ENCODE assay signal across 8 cellular contexts in the genomic region with DNA sequence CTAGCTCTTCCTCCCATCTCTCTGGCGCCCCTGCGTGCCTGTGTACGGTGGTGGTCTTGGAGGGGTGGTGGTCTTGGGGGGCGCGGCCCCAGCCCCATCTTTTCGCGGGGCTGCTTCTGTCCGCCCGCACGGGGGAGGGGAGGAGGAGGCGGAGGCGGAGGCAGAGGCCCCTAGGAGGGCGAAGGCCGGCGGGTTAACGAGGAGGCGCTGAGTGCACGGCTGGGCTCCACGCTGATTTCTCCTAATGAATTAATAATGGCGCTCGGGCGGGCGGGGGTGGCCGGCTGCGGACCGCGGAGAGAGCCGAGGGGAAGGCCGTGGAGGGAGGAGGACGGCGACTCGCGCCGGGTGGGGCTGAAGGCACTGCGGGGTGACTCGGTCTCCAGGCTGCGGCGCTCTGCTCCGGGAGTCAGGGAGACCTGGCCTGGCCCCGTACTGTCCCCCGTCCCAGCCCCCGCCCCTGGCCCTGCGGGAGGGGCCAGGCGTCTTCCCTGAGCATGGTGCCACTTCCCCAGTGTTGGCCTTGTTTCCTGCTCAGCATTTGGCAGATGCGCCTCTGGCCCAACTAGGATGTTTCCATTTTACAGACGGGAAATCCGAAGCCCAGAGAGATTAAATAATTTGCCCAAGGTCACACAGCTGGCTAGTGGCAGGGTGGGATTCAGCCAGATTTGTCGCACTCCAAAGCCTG. TPM values are rescaled to one million over a fixed set of nuclear protein-coding genes. Genes with fewer than 3 reads are reported as not detected.
DNase-seq lines count a peak whose midpoint lies in the region; ATAC-seq and TF ChIP-seq lines count a peak whose summit lies in the region.

No MANE protein-coding gene starts in this region.

- DNase-seq in AG04449 (ENCODE audit: low read depth, low spot score) (no peak), GM13976 (ENCODE audit: low spot score) (no peak), left ventricle myocardium superior (peak; percentile 61), H4 (ENCODE audit: low spot score) (no peak), activated gamma-delta T cell treated with Interleukin-2 at 50 U/mL for 16 hours (no peak)
- no peak for DNase-seq in activated T-helper 2 cell treated with anti-CD3 and anti-CD28 coated beads, Interferon-gamma antibody, Interleukin-2, Interleukin-4, amounts not matched to agents 10 μg/mL and 5 μg/mL and 100 μg/mL, durations not matched to agents 14 hours and 24 hours and 36 hours (ENCODE audit: low spot score)

- H3K4me3 ChIP-seq in AG04449 (ENCODE audit: low read depth, low read length) (peak overlapping the region; percentile 59), rectal smooth muscle tissue (ENCODE audit: low read length) (peak overlapping the region; percentile 64)

- peak; percentile 69 for ATAC-seq in left ventricle myocardium superior
- no peak for ATAC-seq in HG03442 (IDR thresholded peaks at IDR 0.05; ENCODE audit: unreplicated experiment)

- H3K27me3 Mint-ChIP-seq in activated T-helper 2 cell treated with anti-CD3 and anti-CD28 coated beads, Interferon-gamma antibody, Interleukin-2, Interleukin-4, amounts not matched to agents 10 μg/mL and 5 μg/mL and 100 μg/mL, durations not matched to agents 14 hours and 24 hours and 36 hours (ENCODE audit: low read depth) = peaks cover 41% of the 10 kb centered on the region

- no peaks in the 10 kb centered on the region for H3K9me3 Mint-ChIP-seq in activated T-helper 2 cell treated with anti-CD3 and anti-CD28 coated beads, Interferon-gamma antibody, Interleukin-2, Interleukin-4, amounts not matched to agents 10 μg/mL and 5 μg/mL and 100 μg/mL, durations not matched to agents 14 hours and 24 hours and 36 hours

- peaks cover 10% of the 10 kb centered on the region for H3K4me1 Mint-ChIP-seq in activated T-helper 2 cell treated with anti-CD3 and anti-CD28 coated beads, Interferon-gamma antibody, Interleukin-2, Interleukin-4, amounts not matched to agents 10 μg/mL and 5 μg/mL and 100 μg/mL, durations not matched to agents 14 hours and 24 hours and 36 hours (ENCODE audit: low read depth)

- intact Hi-C loops in activated T-helper 2 cell treated with anti-CD3 and anti-CD28 coated beads, Interferon-gamma antibody, Interleukin-2, Interleukin-4, amounts not matched to agents 10 μg/mL and 5 μg/mL and 100 μg/mL, durations not matched to agents 14 hours and 24 hours and 36 hours (cut with micrococcal nuclease) = loop anchor here (10.0 kb wide), 1 partner anchor 296 kb away; a partner anchor contains a TSS
- intact Hi-C loops in left ventricle myocardium superior (cut with micrococcal nuclease) = no loop called here

- TF ChIP-seq CTCF in AG04449 (IDR thresholded peaks at IDR 0.05; ENCODE audit: insufficient read depth, low read length, missing control alignments) (no peak), GM13976 (IDR thresholded peaks at IDR 0.05; ENCODE audit: borderline replicate concordance, control extremely low read depth, extremely low read depth, insufficient read depth, missing control alignments) (peak; percentile 9)

- no peak overlapping the region for H3K9ac ChIP-seq in rectal smooth muscle tissue (ENCODE audit: low read length)

- no peaks in the 10 kb centered on the region for H3K36me3 ChIP-seq in rectal smooth muscle tissue (ENCODE audit: control insufficient read depth, insufficient read depth, low read length)

- POLR2A ChIA-PET in AG04449 (lab: Yijun Ruan, JAX) = interaction anchor here (0.5 kb wide), 1 partner anchor 169 kb away, joined by 3 read pairs; no protein-coding TSS in a partner anchor

- H3K27ac Mint-ChIP-seq in activated T-helper 2 cell treated with anti-CD3 and anti-CD28 coated beads, Interferon-gamma antibody, Interleukin-2, Interleukin-4, amounts not matched to agents 10 μg/mL and 5 μg/mL and 100 μg/mL, durations not matched to agents 14 hours and 24 hours and 36 hours = no peak overlapping the region

- no peaks in the 10 kb centered on the region for H3K36me3 Mint-ChIP-seq in activated T-helper 2 cell treated with anti-CD3 and anti-CD28 coated beads, Interferon-gamma antibody, Interleukin-2, Interleukin-4, amounts not matched to agents 10 μg/mL and 5 μg/mL and 100 μg/mL, durations not matched to agents 14 hours and 24 hours and 36 hours (ENCODE audit: low read depth)

- H3K27me3 ChIP-seq in rectal smooth muscle tissue (ENCODE audit: control insufficient read depth, insufficient read depth, low read length) = peaks cover 6% of the 10 kb centered on the region

- peak overlapping the region; percentile 56 for H3K4me3 Mint-ChIP-seq in activated T-helper 2 cell treated with anti-CD3 and anti-CD28 coated beads, Interferon-gamma antibody, Interleukin-2, Interleukin-4, amounts not matched to agents 10 μg/mL and 5 μg/mL and 100 μg/mL, durations not matched to agents 14 hours and 24 hours and 36 hours (ENCODE audit: low read depth)

- H3K27ac ChIP-seq in rectal smooth muscle tissue (ENCODE audit: low read depth, low read length) = no peak overlapping the region

- peaks cover 3% of the 10 kb centered on the region for H3K4me1 ChIP-seq in rectal smooth muscle tissue (ENCODE audit: control insufficient read depth, insufficient read depth, low read length)

- CTCF ChIA-PET in AG04449 (lab: Yijun Ruan, JAX) = no interaction called here

- in situ Hi-C loops in GM13976 (cut with MboI; ENCODE audit: low sequenced_read_pairs, unreplicated experiment) = no loop called here

RNA-seq across cellular contexts. Expression of a gene that starts 6.0 kb away (rescaled TPM):
- total RNA-seq in activated T-helper 2 cell treated with anti-CD3 and anti-CD28 coated beads, Interferon-gamma antibody, Interleukin-2, Interleukin-4, amounts not matched to agents 10 μg/mL and 5 μg/mL and 100 μg/mL, durations not matched to agents 14 hours and 24 hours and 36 hours = 3.9 and 5.9 TPM in 2 replicates
- total RNA-seq in left ventricle myocardium superior = 3.6 TPM
- total RNA-seq in H4 (2014; rRNA removed; shearing (Covaris generic)) = not detected in 2 replicates
